In genomic region chr12:27220057-27220987, GRCh38 we compare ENCODE assay signal across 10 cellular contexts. TPM values are rescaled to one million over a fixed set of nuclear protein-coding genes. Genes with fewer than 3 reads are reported as not detected.
DNase-seq lines count a peak whose midpoint lies in the region; ATAC-seq and TF ChIP-seq lines count a peak whose summit lies in the region.
"Had no signal": no experiment of that assay in that cellular context is flagged by ENCODE, and none has a peak within 500 bp of the region (broad histone marks: within the 10 kb centered on the region; RNA-seq: fewer than 3 reads in every experiment).

No MANE protein-coding gene starts in this region.

- 44 to 51% methylated on average over 3 to 4 of the region's 4 CpGs for WGBS in esophagus squamous epithelium, 2 donors

- H3K27ac Mint-ChIP-seq in CD14-positive monocyte: peak overlapping the region; percentile 41 to 88 (median 79)
- peak overlapping the region; percentile 58 for H3K27ac Mint-ChIP-seq in activated T-helper 17 cell treated with anti-CD3 and anti-CD28 coated beads, Interleukin-2, amount 50 U/mL, for 72 hours
- H3K27ac Mint-ChIP-seq in endothelial cell (ENCODE audit: unreplicated experiment): no peak overlapping the region

- H3K36me3 Mint-ChIP-seq in CD14-positive monocyte (no peaks in the 10 kb centered on the region), endothelial cell (ENCODE audit: low read depth, unreplicated experiment) (no peaks in the 10 kb centered on the region)
- no peaks in the 10 kb centered on the region for H3K36me3 Mint-ChIP-seq in activated T-helper 17 cell treated with anti-CD3 and anti-CD28 coated beads, Interleukin-2, amount 50 U/mL, for 72 hours (ENCODE audit: low read depth)

- H3K36me3 ChIP-seq in esophagus squamous epithelium: no peaks in the 10 kb centered on the region

- H3K4me1 ChIP-seq in esophagus squamous epithelium: peaks cover 0 to 17% (median 0%) of the 10 kb centered on the region in 3 donors

- H3K4me1 Mint-ChIP-seq in CD14-positive monocyte (peaks cover 45% of the 10 kb centered on the region), endothelial cell (ENCODE audit: unreplicated experiment) (no peaks in the 10 kb centered on the region)
- H3K4me1 Mint-ChIP-seq in activated T-helper 17 cell treated with anti-CD3 and anti-CD28 coated beads, Interleukin-2, amount 50 U/mL, for 72 hours: peaks cover 5% of the 10 kb centered on the region

- H3K27me3 Mint-ChIP-seq in CD14-positive monocyte (ENCODE audit: low read depth in 3 of 3) (no peaks in the 10 kb centered on the region), endothelial cell (ENCODE audit: unreplicated experiment) (no peaks in the 10 kb centered on the region)
- H3K27me3 Mint-ChIP-seq in activated T-helper 17 cell treated with anti-CD3 and anti-CD28 coated beads, Interleukin-2, amount 50 U/mL, for 72 hours: peaks cover 4% of the 10 kb centered on the region

- ATAC-seq in GM19328 (IDR thresholded peaks at IDR 0.05; ENCODE audit: unreplicated experiment) (peak; percentile 63), HG03095 (IDR thresholded peaks at IDR 0.05; ENCODE audit: unreplicated experiment) (peak; percentile 59)
- peak; percentile 95 for ATAC-seq in activated T-helper 17 cell treated with anti-CD3 and anti-CD28 coated beads, Interleukin-2, amount 50 U/mL, for 72 hours (replicated peaks)

- no peak for TF ChIP-seq POLR2A in esophagus squamous epithelium (IDR thresholded peaks at IDR 0.05)

- H3K27ac ChIP-seq in esophagus squamous epithelium: no peak overlapping the region

- peaks cover 0 to 2% (median 0%) of the 10 kb centered on the region in 7 donors for H3K9me3 Mint-ChIP-seq in CD14-positive monocyte
- H3K9me3 Mint-ChIP-seq in activated T-helper 17 cell treated with anti-CD3 and anti-CD28 coated beads, Interleukin-2, amount 50 U/mL, for 72 hours: no peaks in the 10 kb centered on the region
- H3K9me3 Mint-ChIP-seq in endothelial cell (ENCODE audit: unreplicated experiment): no peaks in the 10 kb centered on the region

- no peaks in the 10 kb centered on the region for H3K27me3 ChIP-seq in esophagus squamous epithelium

- intact Hi-C loops in CD14-positive monocyte (cut with micrococcal nuclease) (loop anchor here in 1 of 2 donors (5.0 kb wide), 1 partner anchor 38 kb away; no protein-coding TSS in a partner anchor), esophagus squamous epithelium (cut with DNase I) (no loop called here)

- H3K4me3 Mint-ChIP-seq in CD14-positive monocyte: no peak overlapping the region
- H3K4me3 Mint-ChIP-seq in activated T-helper 17 cell treated with anti-CD3 and anti-CD28 coated beads, Interleukin-2, amount 50 U/mL, for 72 hours: peak overlapping the region; percentile 9
- no peak overlapping the region for H3K4me3 Mint-ChIP-seq in endothelial cell (ENCODE audit: unreplicated experiment)

- H3K9me3 ChIP-seq in esophagus squamous epithelium: no peaks in the 10 kb centered on the region

- no peak for TF ChIP-seq CTCF in CD14-positive monocyte (IDR thresholded peaks at IDR 0.05)
- no peak for TF ChIP-seq CTCF in esophagus squamous epithelium (IDR thresholded peaks at IDR 0.05)
- no peak for TF ChIP-seq CTCF in endothelial cell (IDR thresholded peaks at IDR 0.05; ENCODE audit: unreplicated experiment)

- H3K4me3 ChIP-seq in esophagus squamous epithelium: no peak overlapping the region

- no peak for DNase-seq in CD14-positive monocyte (ENCODE audit: low spot score)
- no peak for DNase-seq in cerebellar cortex (ENCODE audit: low spot score)
- no peak for DNase-seq in esophagus squamous epithelium (lab: John Stamatoyannopoulos, UW)
- no peak for DNase-seq in endothelial cell (ENCODE audit: low spot score)
- no peak for DNase-seq in NK-92 (lab: John Stamatoyannopoulos, UW; ENCODE audit: unreplicated experiment)
- DNase-seq: kidney glomerular epithelial cell, NCI-H1694 had no signal

RNA-seq across cellular contexts. Expression of gene STK38L, which starts 23.8 kb away (rescaled TPM):
- polyA plus RNA-seq in CD14-positive monocyte: 10 to 100 TPM; 20.0 to 29.5 TPM
- 10 to 100 TPM; 14.5 to 21.0 TPM for total RNA-seq in activated T-helper 17 cell treated with anti-CD3 and anti-CD28 coated beads, Interleukin-2, amount 50 U/mL, for 72 hours
- 10 to 100 TPM; 15.6 to 53.2 (median 28.0) TPM for total RNA-seq in esophagus squamous epithelium
- total RNA-seq in endothelial cell (ENCODE audit: unreplicated experiment): 30.8 TPM
